ENCODE assay signal across 8 cellular contexts in genomic region chr9:70421272-70422180, GRCh38. TPM values are rescaled to one million over a fixed set of nuclear protein-coding genes. Genes with fewer than 3 reads are reported as not detected.
A peak's percentile ranks its signal among the peaks of the same experiment; 100 is the strongest.
DNase-seq lines count a peak whose midpoint lies in the region; ATAC-seq and TF ChIP-seq lines count a peak whose summit lies in the region.

No MANE protein-coding gene starts in this region.

- peak overlapping the region; percentile 77 for H3K27ac Mint-ChIP-seq in activated T-helper 2 cell treated with anti-CD3 and anti-CD28 coated beads, Interferon-gamma antibody, Interleukin-2, Interleukin-4, amounts not matched to agents 10 μg/mL and 5 μg/mL and 100 μg/mL, durations not matched to agents 14 hours and 24 hours and 36 hours

- no peaks in the 10 kb centered on the region for H3K79me2 ChIP-seq in KMS-11 (ENCODE audit: insufficient read depth, low read depth)

- peaks cover 4% of the 10 kb centered on the region for H3K27me3 Mint-ChIP-seq in activated T-helper 2 cell treated with anti-CD3 and anti-CD28 coated beads, Interferon-gamma antibody, Interleukin-2, Interleukin-4, amounts not matched to agents 10 μg/mL and 5 μg/mL and 100 μg/mL, durations not matched to agents 14 hours and 24 hours and 36 hours (ENCODE audit: low read depth)

- H4K20me1 ChIP-seq in KMS-11 (ENCODE audit: insufficient read depth) = no peaks in the 10 kb centered on the region

- no peaks in the 10 kb centered on the region for H3K27me3 ChIP-seq in KMS-11 (ENCODE audit: insufficient read depth, low read depth)

- H3K4me2 ChIP-seq in KMS-11 = peak overlapping the region; percentile 99; the same call in 1 of the 2 replicates

- H3K4me1 ChIP-seq in KMS-11 (ENCODE audit: low read depth, poor library complexity, severe bottlenecking) = peaks cover 29% of the 10 kb centered on the region

- H3K9me3 Mint-ChIP-seq in activated T-helper 2 cell treated with anti-CD3 and anti-CD28 coated beads, Interferon-gamma antibody, Interleukin-2, Interleukin-4, amounts not matched to agents 10 μg/mL and 5 μg/mL and 100 μg/mL, durations not matched to agents 14 hours and 24 hours and 36 hours = no peaks in the 10 kb centered on the region

- H2AFZ ChIP-seq in KMS-11 (ENCODE audit: low read depth) = peak overlapping the region; percentile 70

- peaks cover 37% of the 10 kb centered on the region for H3K4me1 Mint-ChIP-seq in activated T-helper 2 cell treated with anti-CD3 and anti-CD28 coated beads, Interferon-gamma antibody, Interleukin-2, Interleukin-4, amounts not matched to agents 10 μg/mL and 5 μg/mL and 100 μg/mL, durations not matched to agents 14 hours and 24 hours and 36 hours (ENCODE audit: low read depth)

- ATAC-seq in HG03571 (IDR thresholded peaks at IDR 0.05; ENCODE audit: unreplicated experiment) = no peak
- no peak for ATAC-seq in GM18868 (IDR thresholded peaks at IDR 0.05; ENCODE audit: unreplicated experiment)

- no peaks in the 10 kb centered on the region for H3K36me3 Mint-ChIP-seq in activated T-helper 2 cell treated with anti-CD3 and anti-CD28 coated beads, Interferon-gamma antibody, Interleukin-2, Interleukin-4, amounts not matched to agents 10 μg/mL and 5 μg/mL and 100 μg/mL, durations not matched to agents 14 hours and 24 hours and 36 hours (ENCODE audit: low read depth)

- intact Hi-C loops in activated T-helper 2 cell treated with anti-CD3 and anti-CD28 coated beads, Interferon-gamma antibody, Interleukin-2, Interleukin-4, amounts not matched to agents 10 μg/mL and 5 μg/mL and 100 μg/mL, durations not matched to agents 14 hours and 24 hours and 36 hours (cut with micrococcal nuclease) = loop anchor here (5.0 kb wide), 1 partner anchor 61 kb away; no protein-coding TSS in a partner anchor

- no peaks in the 10 kb centered on the region for H3K36me3 ChIP-seq in KMS-11 (ENCODE audit: insufficient read depth)

- TF ChIP-seq CTCF in KMS-11 (conservative IDR thresholded peaks at IDR 0.05; ENCODE audit: low read depth, low read length) = no peak
- no peak for TF ChIP-seq CTCF in retinal pigment epithelial cell (conservative IDR thresholded peaks at IDR 0.05; ENCODE audit: low read depth, low read length)

- DNase-seq in C1 segment of cervical spinal cord (lab: John Stamatoyannopoulos, UW) (peak in 12 of 14 donors; percentile 52 to 99 (median 77)), germinal center (ENCODE audit: low spot score) (peak; percentile 18), retinal pigment epithelial cell (ENCODE audit: low read depth) (no peak), HuH-7.5 (ENCODE audit: low spot score) (no peak)
- DNase-seq in activated T-helper 2 cell treated with anti-CD3 and anti-CD28 coated beads, Interferon-gamma antibody, Interleukin-2, Interleukin-4, amounts not matched to agents 10 μg/mL and 5 μg/mL and 100 μg/mL, durations not matched to agents 14 hours and 24 hours and 36 hours (ENCODE audit: low spot score) = no peak

- H3K4me3 ChIP-seq in KMS-11 (IDR thresholded peaks at IDR 0.05; ENCODE audit: insufficient read depth, low read depth, low read length) = no peak overlapping the region
- H3K4me3 ChIP-seq in retinal pigment epithelial cell (ENCODE audit: low read length) = peak overlapping the region; percentile 46

- H3K9ac ChIP-seq in KMS-11 = peak overlapping the region; percentile 98; the same call in 1 of the 2 replicates

- peak overlapping the region; percentile 60 for H3K4me3 Mint-ChIP-seq in activated T-helper 2 cell treated with anti-CD3 and anti-CD28 coated beads, Interferon-gamma antibody, Interleukin-2, Interleukin-4, amounts not matched to agents 10 μg/mL and 5 μg/mL and 100 μg/mL, durations not matched to agents 14 hours and 24 hours and 36 hours (ENCODE audit: low read depth)

- H3K27ac ChIP-seq in KMS-11 = peak overlapping the region; percentile 99

RNA-seq across cellular contexts. Expression of gene KLF9, which starts 7.1 kb away (rescaled TPM):
- 13.5 and 13.7 TPM in 2 replicates for total RNA-seq in activated T-helper 2 cell treated with anti-CD3 and anti-CD28 coated beads, Interferon-gamma antibody, Interleukin-2, Interleukin-4, amounts not matched to agents 10 μg/mL and 5 μg/mL and 100 μg/mL, durations not matched to agents 14 hours and 24 hours and 36 hours

Comparison
In these comparisons a context has a peak if more than half of its experiments do, and no peak if none do; other contexts are left out.
1. DNase-seq: peak in C1 segment of cervical spinal cord (12 of 14) and germinal center (single experiment); none in activated T-helper 2 cell treated with anti-CD3 and anti-CD28 coated beads, Interferon-gamma antibody, Interleukin-2, Interleukin-4, amounts not matched to agents 10 μg/mL and 5 μg/mL and 100 μg/mL, durations not matched to agents 14 hours and 24 hours and 36 hours (single experiment), retinal pigment epithelial cell (single experiment) and HuH-7.5 (single experiment).